ENCODE assay signal across 1 cellular context in the genomic region with DNA sequence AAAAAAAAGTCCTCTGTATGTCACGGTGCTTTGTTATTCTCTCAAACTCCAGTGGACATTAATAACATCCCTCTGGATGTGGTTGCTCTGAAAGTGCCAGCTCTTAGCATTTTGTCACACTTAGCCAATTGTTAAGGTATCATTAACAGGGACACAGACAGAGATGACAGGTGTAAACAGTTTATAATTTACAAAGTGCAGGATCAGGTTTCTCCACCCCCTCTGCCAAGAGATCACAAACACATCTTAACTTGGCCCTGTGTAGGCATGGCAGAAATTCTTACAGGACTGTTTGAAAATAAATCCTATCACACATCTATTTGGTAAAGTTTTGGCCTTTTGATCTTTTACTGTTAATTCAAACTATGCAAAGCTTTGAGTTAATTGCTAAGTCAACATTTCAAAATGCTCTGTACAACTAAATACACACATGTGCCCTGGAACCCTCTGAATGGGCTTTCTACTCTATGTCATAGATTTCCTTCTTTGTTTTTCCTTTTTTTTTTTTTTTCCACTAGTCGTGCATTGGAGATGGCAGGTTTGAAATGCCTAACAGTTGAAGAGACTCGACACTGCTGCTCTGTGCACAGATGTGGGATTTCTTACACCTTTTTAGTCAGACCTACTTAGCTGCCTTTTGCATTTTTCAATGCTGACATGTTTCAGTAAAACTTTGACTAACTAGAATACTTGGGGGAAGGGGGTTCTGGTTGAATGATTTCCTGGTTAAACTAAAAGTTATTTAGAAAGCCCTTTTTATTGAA.
TF ChIP-seq lines count a peak whose summit lies in the region.

No MANE protein-coding gene starts in this region.

TF ChIP-seq in HEK293, 187 proteins besides CTCF, POLR2A, EP300 and RAD21 (continued from another document and continues in another):
- TF ChIP-seq, protein P1, sequence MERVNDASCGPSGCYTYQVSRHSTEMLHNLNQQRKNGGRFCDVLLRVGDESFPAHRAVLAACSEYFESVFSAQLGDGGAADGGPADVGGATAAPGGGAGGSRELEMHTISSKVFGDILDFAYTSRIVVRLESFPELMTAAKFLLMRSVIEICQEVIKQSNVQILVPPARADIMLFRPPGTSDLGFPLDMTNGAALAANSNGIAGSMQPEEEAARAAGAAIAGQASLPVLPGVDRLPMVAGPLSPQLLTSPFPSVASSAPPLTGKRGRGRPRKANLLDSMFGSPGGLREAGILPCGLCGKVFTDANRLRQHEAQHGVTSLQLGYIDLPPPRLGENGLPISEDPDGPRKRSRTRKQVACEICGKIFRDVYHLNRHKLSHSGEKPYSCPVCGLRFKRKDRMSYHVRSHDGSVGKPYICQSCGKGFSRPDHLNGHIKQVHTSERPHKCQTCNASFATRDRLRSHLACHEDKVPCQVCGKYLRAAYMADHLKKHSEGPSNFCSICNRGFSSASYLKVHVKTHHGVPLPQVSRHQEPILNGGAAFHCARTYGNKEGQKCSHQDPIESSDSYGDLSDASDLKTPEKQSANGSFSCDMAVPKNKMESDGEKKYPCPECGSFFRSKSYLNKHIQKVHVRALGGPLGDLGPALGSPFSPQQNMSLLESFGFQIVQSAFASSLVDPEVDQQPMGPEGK (tag by site-specific recombination; IDR thresholded peaks at IDR 0.05): peak; percentile 37
- TF ChIP-seq, protein P2, sequence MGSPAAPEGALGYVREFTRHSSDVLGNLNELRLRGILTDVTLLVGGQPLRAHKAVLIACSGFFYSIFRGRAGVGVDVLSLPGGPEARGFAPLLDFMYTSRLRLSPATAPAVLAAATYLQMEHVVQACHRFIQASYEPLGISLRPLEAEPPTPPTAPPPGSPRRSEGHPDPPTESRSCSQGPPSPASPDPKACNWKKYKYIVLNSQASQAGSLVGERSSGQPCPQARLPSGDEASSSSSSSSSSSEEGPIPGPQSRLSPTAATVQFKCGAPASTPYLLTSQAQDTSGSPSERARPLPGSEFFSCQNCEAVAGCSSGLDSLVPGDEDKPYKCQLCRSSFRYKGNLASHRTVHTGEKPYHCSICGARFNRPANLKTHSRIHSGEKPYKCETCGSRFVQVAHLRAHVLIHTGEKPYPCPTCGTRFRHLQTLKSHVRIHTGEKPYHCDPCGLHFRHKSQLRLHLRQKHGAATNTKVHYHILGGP (tag by site-specific recombination; IDR thresholded peaks at IDR 0.05): no peak
- no peak for TF ChIP-seq ZNF174 (tag by site-specific recombination; IDR thresholded peaks at IDR 0.05)
- TF ChIP-seq ZNF394 (tag by site-specific recombination; IDR thresholded peaks at IDR 0.05; ENCODE audit: borderline replicate concordance): peak; percentile 48; the same call in 1 of the 2 replicates
- TF ChIP-seq, protein P3, sequence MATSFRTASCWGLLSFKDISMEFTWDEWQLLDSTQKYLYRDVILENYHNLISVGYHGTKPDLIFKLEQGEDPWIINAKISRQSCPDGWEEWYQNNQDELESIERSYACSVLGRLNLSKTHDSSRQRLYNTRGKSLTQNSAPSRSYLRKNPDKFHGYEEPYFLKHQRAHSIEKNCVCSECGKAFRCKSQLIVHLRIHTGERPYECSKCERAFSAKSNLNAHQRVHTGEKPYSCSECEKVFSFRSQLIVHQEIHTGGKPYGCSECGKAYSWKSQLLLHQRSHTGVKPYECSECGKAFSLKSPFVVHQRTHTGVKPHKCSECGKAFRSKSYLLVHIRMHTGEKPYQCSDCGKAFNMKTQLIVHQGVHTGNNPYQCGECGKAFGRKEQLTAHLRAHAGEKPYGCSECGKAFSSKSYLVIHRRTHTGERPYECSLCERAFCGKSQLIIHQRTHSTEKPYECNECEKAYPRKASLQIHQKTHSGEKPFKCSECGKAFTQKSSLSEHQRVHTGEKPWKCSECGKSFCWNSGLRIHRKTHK (tag by site-specific recombination; IDR thresholded peaks at IDR 0.05): no peak
- no peak for TF ChIP-seq ZFP3 (tag by site-specific recombination; IDR thresholded peaks at IDR 0.05; ENCODE audit: low read depth)
- TF ChIP-seq ZNF707 (tag by site-specific recombination; IDR thresholded peaks at IDR 0.05): no peak
- no peak for TF ChIP-seq HOXA7 (CRISPR knock-in tag; IDR thresholded peaks at IDR 0.05; ENCODE audit: borderline replicate concordance)
- TF ChIP-seq, protein P4, sequence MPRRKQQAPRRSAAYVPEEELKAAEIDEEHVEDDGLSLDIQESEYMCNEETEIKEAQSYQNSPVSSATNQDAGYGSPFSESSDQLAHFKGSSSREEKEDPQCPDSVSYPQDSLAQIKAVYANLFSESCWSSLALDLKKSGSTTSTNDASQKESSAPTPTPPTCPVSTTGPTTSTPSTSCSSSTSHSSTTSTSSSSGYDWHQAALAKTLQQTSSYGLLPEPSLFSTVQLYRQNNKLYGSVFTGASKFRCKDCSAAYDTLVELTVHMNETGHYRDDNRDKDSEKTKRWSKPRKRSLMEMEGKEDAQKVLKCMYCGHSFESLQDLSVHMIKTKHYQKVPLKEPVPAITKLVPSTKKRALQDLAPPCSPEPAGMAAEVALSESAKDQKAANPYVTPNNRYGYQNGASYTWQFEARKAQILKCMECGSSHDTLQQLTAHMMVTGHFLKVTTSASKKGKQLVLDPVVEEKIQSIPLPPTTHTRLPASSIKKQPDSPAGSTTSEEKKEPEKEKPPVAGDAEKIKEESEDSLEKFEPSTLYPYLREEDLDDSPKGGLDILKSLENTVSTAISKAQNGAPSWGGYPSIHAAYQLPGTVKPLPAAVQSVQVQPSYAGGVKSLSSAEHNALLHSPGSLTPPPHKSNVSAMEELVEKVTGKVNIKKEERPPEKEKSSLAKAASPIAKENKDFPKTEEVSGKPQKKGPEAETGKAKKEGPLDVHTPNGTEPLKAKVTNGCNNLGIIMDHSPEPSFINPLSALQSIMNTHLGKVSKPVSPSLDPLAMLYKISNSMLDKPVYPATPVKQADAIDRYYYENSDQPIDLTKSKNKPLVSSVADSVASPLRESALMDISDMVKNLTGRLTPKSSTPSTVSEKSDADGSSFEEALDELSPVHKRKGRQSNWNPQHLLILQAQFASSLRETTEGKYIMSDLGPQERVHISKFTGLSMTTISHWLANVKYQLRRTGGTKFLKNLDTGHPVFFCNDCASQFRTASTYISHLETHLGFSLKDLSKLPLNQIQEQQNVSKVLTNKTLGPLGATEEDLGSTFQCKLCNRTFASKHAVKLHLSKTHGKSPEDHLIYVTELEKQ (tag by site-specific recombination; IDR thresholded peaks at IDR 0.05; ENCODE audit: borderline replicate concordance): peak; percentile 63; the same call in 1 of the 2 replicates
- no peak for TF ChIP-seq ZNF658 (tag by site-specific recombination; IDR thresholded peaks at IDR 0.05)
- TF ChIP-seq, protein P5, sequence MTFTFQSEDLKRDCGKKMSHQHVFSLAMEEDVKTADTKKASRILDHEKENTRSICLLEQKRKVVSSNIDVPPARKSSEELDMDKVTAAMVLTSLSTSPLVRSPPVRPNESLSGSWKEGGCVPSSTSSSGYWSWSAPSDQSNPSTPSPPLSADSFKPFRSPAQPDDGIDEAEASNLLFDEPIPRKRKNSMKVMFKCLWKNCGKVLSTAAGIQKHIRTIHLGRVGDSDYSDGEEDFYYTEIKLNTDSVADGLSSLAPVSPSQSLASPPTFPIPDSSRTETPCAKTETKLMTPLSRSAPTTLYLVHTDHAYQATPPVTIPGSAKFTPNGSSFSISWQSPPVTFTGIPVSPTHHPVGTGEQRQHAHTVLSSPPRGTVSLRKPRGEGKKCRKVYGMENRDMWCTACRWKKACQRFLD (tag by site-specific recombination; IDR thresholded peaks at IDR 0.05): no peak
- no peak for TF ChIP-seq ZNF521 (tag by site-specific recombination; IDR thresholded peaks at IDR 0.05)
- TF ChIP-seq ZNF19 (tag by site-specific recombination; IDR thresholded peaks at IDR 0.05; ENCODE audit: low read depth): no peak
- TF ChIP-seq ZNF626 (tag by site-specific recombination; IDR thresholded peaks at IDR 0.05): no peak
- TF ChIP-seq SP2 (tag by site-specific recombination; IDR thresholded peaks at IDR 0.05): no peak
- TF ChIP-seq, protein P6, sequence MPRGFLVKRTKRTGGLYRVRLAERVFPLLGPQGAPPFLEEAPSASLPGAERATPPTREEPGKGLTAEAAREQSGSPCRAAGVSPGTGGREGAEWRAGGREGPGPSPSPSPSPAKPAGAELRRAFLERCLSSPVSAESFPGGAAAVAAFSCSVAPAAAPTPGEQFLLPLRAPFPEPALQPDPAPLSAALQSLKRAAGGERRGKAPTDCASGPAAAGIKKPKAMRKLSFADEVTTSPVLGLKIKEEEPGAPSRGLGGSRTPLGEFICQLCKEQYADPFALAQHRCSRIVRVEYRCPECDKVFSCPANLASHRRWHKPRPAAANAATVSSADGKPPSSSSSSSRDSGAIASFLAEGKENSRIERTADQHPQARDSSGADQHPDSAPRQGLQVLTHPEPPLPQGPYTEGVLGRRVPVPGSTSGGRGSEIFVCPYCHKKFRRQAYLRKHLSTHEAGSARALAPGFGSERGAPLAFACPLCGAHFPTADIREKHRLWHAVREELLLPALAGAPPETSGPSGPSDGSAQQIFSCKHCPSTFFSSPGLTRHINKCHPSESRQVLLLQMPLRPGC (tag by site-specific recombination; IDR thresholded peaks at IDR 0.05): peak; percentile 86; the same call in 1 of the 2 replicates
- TF ChIP-seq ZBTB8A (tag by site-specific recombination; IDR thresholded peaks at IDR 0.05): peak; percentile 43; the same call in 1 of the 2 replicates
- TF ChIP-seq ZNF473 (tag by site-specific recombination; IDR thresholded peaks at IDR 0.05): no peak
- TF ChIP-seq ZNF610 (tag by site-specific recombination; IDR thresholded peaks at IDR 0.05; ENCODE audit: borderline replicate concordance): no peak
- no peak for TF ChIP-seq ZNF624 (tag by site-specific recombination; IDR thresholded peaks at IDR 0.05)
- TF ChIP-seq, protein P7, sequence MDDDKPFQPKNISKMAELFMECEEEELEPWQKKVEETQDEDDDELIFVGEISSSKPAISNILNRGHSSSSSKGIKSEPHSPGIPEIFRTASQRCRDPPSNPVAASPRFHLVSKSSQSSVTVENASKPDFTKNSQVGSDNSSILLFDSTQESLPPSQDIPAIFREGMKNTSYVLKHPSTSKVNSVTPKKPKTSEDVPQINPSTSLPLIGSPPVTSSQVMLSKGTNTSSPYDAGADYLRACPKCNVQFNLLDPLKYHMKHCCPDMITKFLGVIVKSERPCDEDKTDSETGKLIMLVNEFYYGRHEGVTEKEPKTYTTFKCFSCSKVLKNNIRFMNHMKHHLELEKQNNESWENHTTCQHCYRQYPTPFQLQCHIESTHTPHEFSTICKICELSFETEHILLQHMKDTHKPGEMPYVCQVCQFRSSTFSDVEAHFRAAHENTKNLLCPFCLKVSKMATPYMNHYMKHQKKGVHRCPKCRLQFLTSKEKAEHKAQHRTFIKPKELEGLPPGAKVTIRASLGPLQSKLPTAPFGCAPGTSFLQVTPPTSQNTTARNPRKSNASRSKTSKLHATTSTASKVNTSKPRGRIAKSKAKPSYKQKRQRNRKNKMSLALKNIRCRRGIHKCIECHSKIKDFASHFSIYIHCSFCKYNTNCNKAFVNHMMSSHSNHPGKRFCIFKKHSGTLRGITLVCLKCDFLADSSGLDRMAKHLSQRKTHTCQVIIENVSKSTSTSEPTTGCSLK (tag by site-specific recombination; IDR thresholded peaks at IDR 0.05): no peak
- peak; percentile 84 for TF ChIP-seq IKZF3 (tag by site-specific recombination; IDR thresholded peaks at IDR 0.05)
- TF ChIP-seq ZNF16 (tag by site-specific recombination; IDR thresholded peaks at IDR 0.05; ENCODE audit: low read depth): no peak
- TF ChIP-seq ZBTB17 (tag by site-specific recombination; IDR thresholded peaks at IDR 0.05): peak; percentile 76
- no peak for TF ChIP-seq ZNF433 (tag by site-specific recombination; IDR thresholded peaks at IDR 0.05; ENCODE audit: low read depth)
- no peak for TF ChIP-seq SCRT1 (tag by site-specific recombination; IDR thresholded peaks at IDR 0.05; ENCODE audit: borderline replicate concordance)
- peak; percentile 51; the same call in 1 of the 2 replicates for TF ChIP-seq MZF1 (tag by site-specific recombination; IDR thresholded peaks at IDR 0.05; ENCODE audit: borderline replicate concordance)
- no peak; the same call in 1 of the 2 replicates for TF ChIP-seq YY2 (tag by site-specific recombination; IDR thresholded peaks at IDR 0.05)
- no peak for TF ChIP-seq ZNF266 (tag by site-specific recombination; IDR thresholded peaks at IDR 0.05; ENCODE audit: low read depth)
- TF ChIP-seq ZNF302 (tag by site-specific recombination; IDR thresholded peaks at IDR 0.05; ENCODE audit: low read depth): no peak
- no peak for TF ChIP-seq ZNF23 (tag by site-specific recombination; IDR thresholded peaks at IDR 0.05; ENCODE audit: borderline replicate concordance)
- no peak for TF ChIP-seq ZNF248 (tag by site-specific recombination; IDR thresholded peaks at IDR 0.05)
- TF ChIP-seq ZNF155 (tag by site-specific recombination; IDR thresholded peaks at IDR 0.05): no peak
- no peak for TF ChIP-seq ZNF701 (tag by site-specific recombination; IDR thresholded peaks at IDR 0.05)
- no peak for TF ChIP-seq ZNF623 (tag by site-specific recombination; IDR thresholded peaks at IDR 0.05)
- no peak for TF ChIP-seq GLIS1 (tag by site-specific recombination; IDR thresholded peaks at IDR 0.05)
- TF ChIP-seq, protein P8, sequence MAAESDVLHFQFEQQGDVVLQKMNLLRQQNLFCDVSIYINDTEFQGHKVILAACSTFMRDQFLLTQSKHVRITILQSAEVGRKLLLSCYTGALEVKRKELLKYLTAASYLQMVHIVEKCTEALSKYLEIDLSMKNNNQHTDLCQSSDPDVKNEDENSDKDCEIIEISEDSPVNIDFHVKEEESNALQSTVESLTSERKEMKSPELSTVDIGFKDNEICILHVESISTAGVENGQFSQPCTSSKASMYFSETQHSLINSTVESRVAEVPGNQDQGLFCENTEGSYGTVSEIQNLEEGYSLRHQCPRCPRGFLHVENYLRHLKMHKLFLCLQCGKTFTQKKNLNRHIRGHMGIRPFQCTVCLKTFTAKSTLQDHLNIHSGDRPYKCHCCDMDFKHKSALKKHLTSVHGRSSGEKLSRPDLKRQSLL (tag by site-specific recombination; IDR thresholded peaks at IDR 0.05): no peak
- TF ChIP-seq, protein P9, sequence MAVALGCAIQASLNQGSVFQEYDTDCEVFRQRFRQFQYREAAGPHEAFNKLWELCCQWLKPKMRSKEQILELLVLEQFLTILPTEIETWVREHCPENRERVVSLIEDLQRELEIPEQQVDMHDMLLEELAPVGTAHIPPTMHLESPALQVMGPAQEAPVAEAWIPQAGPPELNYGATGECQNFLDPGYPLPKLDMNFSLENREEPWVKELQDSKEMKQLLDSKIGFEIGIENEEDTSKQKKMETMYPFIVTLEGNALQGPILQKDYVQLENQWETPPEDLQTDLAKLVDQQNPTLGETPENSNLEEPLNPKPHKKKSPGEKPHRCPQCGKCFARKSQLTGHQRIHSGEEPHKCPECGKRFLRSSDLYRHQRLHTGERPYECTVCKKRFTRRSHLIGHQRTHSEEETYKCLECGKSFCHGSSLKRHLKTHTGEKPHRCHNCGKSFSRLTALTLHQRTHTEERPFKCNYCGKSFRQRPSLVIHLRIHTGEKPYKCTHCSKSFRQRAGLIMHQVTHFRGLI (tag by site-specific recombination; IDR thresholded peaks at IDR 0.05): no peak; the same call in 1 of the 2 replicates
- no peak for TF ChIP-seq ZNF10 (tag by site-specific recombination; IDR thresholded peaks at IDR 0.05)
- TF ChIP-seq, protein P10, sequence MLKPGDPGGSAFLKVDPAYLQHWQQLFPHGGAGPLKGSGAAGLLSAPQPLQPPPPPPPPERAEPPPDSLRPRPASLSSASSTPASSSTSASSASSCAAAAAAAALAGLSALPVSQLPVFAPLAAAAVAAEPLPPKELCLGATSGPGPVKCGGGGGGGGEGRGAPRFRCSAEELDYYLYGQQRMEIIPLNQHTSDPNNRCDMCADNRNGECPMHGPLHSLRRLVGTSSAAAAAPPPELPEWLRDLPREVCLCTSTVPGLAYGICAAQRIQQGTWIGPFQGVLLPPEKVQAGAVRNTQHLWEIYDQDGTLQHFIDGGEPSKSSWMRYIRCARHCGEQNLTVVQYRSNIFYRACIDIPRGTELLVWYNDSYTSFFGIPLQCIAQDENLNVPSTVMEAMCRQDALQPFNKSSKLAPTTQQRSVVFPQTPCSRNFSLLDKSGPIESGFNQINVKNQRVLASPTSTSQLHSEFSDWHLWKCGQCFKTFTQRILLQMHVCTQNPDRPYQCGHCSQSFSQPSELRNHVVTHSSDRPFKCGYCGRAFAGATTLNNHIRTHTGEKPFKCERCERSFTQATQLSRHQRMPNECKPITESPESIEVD (tag by site-specific recombination; IDR thresholded peaks at IDR 0.05): peak; percentile 76
